Comparison of ENCODE assay signal across 1 cellular context in genomic region chr5:39986614-39987013, GRCh38.
TF ChIP-seq lines count a peak whose summit lies in the region.

No MANE protein-coding gene starts in this region.

TF ChIP-seq in HCT116, 20 proteins besides CTCF, POLR2A, EP300 and RAD21 (continued from another document):
- TF ChIP-seq REST (IDR thresholded peaks at IDR 0.05; ENCODE audit: low read depth) (no peak), SP1 (IDR thresholded peaks at IDR 0.05; ENCODE audit: low read depth) (no peak), CBX3 (IDR thresholded peaks at IDR 0.05; ENCODE audit: low read depth) (no peak), CEBPB (IDR thresholded peaks at IDR 0.05; ENCODE audit: low read depth) (no peak), SIN3A (IDR thresholded peaks at IDR 0.05; ENCODE audit: low read depth) (no peak), EZH2phosphoT487 (IDR thresholded peaks at IDR 0.05; ENCODE audit: borderline replicate concordance) (no peak)
